Comparison of ENCODE assay signal across 1 cellular context in genomic region chr19:16575282-16575681, GRCh38.
TF ChIP-seq lines count a peak whose summit lies in the region.

No MANE protein-coding gene starts in this region.

TF ChIP-seq in WTC11, 78 proteins besides CTCF, POLR2A, EP300 and RAD21 (continued from another document):
- no peak for TF ChIP-seq STAT6 (CRISPR knock-in tag; conservative IDR thresholded peaks at IDR 0.05; ENCODE audit: low read depth)
